ENCODE assay signal across 33 cellular contexts in genomic region chrY:14804041-14804440, GRCh38.
DNase-seq lines count a peak whose midpoint lies in the region; ATAC-seq, FAIRE-seq and TF ChIP-seq lines count a peak whose summit lies in the region.
"Had no signal": no experiment of that assay in that cellular context is flagged by ENCODE, and none has a peak within 500 bp of the region (broad histone marks: within the 10 kb centered on the region; RNA-seq: fewer than 3 reads in every experiment).

No MANE protein-coding gene starts in this region.

- H3K4me1 Mint-ChIP-seq in astrocyte (ENCODE audit: low read depth, unreplicated experiment): peaks cover 14% of the 10 kb centered on the region
- H3K4me1 Mint-ChIP-seq: activated B cell treated with CpG ODN at 0.5 μM for 24 hours; activated naive CD4-positive, alpha-beta T cell treated with anti-CD3 and anti-CD28 coated beads, Interleukin-2, amount 10 ng/mL, durations not matched to agents 7 days and 5 days; natural killer cell; T-cell had no signal

- H3K27me3 Mint-ChIP-seq in astrocyte (ENCODE audit: low read depth, unreplicated experiment): no peaks in the 10 kb centered on the region
- H3K27me3 Mint-ChIP-seq: activated B cell treated with CpG ODN at 0.5 μM for 24 hours; activated naive CD4-positive, alpha-beta T cell treated with anti-CD3 and anti-CD28 coated beads, Interleukin-2, amount 10 ng/mL, durations not matched to agents 7 days and 5 days; stimulated activated naive CD8-positive, alpha-beta T cell treated with anti-CD3 and anti-CD28 coated beads, Interleukin-15, Interleukin-2, amounts not matched to agents 100 ng/mL and 50 ng/mL, for 24 hours; T-cell had no signal

- H3K27ac ChIP-seq in ACC112 (ENCODE audit: low read depth, low read length) (peak overlapping the region; percentile 70), astrocyte (ENCODE audit: low read depth, low read length) (peak overlapping the region; percentile 90), foreskin keratinocyte (peak overlapping the region; percentile 72), pancreas (no peak overlapping the region)
- H3K27ac ChIP-seq: breast epithelium, Peyer's patch, thoracic aorta had no signal

- peak overlapping the region; percentile 61 for H3K9ac ChIP-seq in astrocyte (ENCODE audit: low read length)

- ATAC-seq in foreskin keratinocyte (peak; percentile 90), pancreas (no peak), GM21619 (IDR thresholded peaks at IDR 0.05; ENCODE audit: unreplicated experiment) (no peak)
- ATAC-seq: natural killer cell, T-cell had no signal

- H3K9me3 ChIP-seq in astrocyte (ENCODE audit: insufficient read depth, low read depth, low read length) (no peaks in the 10 kb centered on the region), pancreas (no peaks in the 10 kb centered on the region)
- H3K9me3 ChIP-seq: breast epithelium, Peyer's patch, thoracic aorta had no signal

- no peak for TF ChIP-seq CTCF in astrocyte (IDR thresholded peaks at IDR 0.05; ENCODE audit: insufficient read depth, low read depth, low read length)
- TF ChIP-seq CTCF in foreskin keratinocyte (conservative IDR thresholded peaks at IDR 0.05): no peak
- no peak for TF ChIP-seq CTCF in pancreas (IDR thresholded peaks at IDR 0.05)

- FAIRE-seq in astrocyte (lab: Jason Lieb, UNC): no peak
- FAIRE-seq in pancreas (lab: Jason Lieb, UNC): no peak
- FAIRE-seq: A204.1, GM18507, keratinocyte, small intestine, urothelium cell line had no signal

- H3K79me2 ChIP-seq in ACC112 (ENCODE audit: control insufficient read depth, insufficient read depth, low read length, unreplicated experiment): no peaks in the 10 kb centered on the region
- no peaks in the 10 kb centered on the region for H3K79me2 ChIP-seq in astrocyte (ENCODE audit: insufficient read depth, low read length)

- H3K27me3 ChIP-seq in ACC112 (ENCODE audit: insufficient read depth, low read length) (no peaks in the 10 kb centered on the region), astrocyte (ENCODE audit: insufficient read depth, low read length) (no peaks in the 10 kb centered on the region), foreskin keratinocyte (no peaks in the 10 kb centered on the region), pancreas (no peaks in the 10 kb centered on the region)
- H3K27me3 ChIP-seq: breast epithelium, Peyer's patch had no signal

- H3K9me3 Mint-ChIP-seq in astrocyte (ENCODE audit: unreplicated experiment): no peaks in the 10 kb centered on the region
- H3K9me3 Mint-ChIP-seq: activated B cell treated with CpG ODN at 0.5 μM for 24 hours; activated naive CD4-positive, alpha-beta T cell treated with anti-CD3 and anti-CD28 coated beads, Interleukin-2, amount 10 ng/mL, durations not matched to agents 7 days and 5 days; activated T-helper 1 cell treated with anti-CD3 and anti-CD28 coated beads, Interleukin-12 subunit alpha, Interleukin-12 subunit beta, Interleukin-2, Interleukin-4 antibody, amounts not matched to agents 30 ng/mL and 10 ng/mL and 1 ng/mL, durations not matched to agents 14 hours and 24 hours and 36 hours; stimulated activated naive CD8-positive, alpha-beta T cell treated with anti-CD3 and anti-CD28 coated beads, Interleukin-15, Interleukin-2, amounts not matched to agents 100 ng/mL and 50 ng/mL, for 24 hours; T-cell had no signal

- H2AFZ ChIP-seq in ACC112 (ENCODE audit: low read length, unreplicated experiment) (no peak overlapping the region), astrocyte (ENCODE audit: low read depth, low read length) (no peak overlapping the region)

- H3K4me3 Mint-ChIP-seq in astrocyte (ENCODE audit: unreplicated experiment): no peak overlapping the region
- H3K4me3 Mint-ChIP-seq: activated B cell treated with CpG ODN at 0.5 μM for 24 hours; activated naive CD4-positive, alpha-beta T cell treated with anti-CD3 and anti-CD28 coated beads, Interleukin-2, amount 10 ng/mL, durations not matched to agents 7 days and 5 days; activated T-helper 1 cell treated with anti-CD3 and anti-CD28 coated beads, Interleukin-12 subunit alpha, Interleukin-12 subunit beta, Interleukin-2, Interleukin-4 antibody, amounts not matched to agents 30 ng/mL and 10 ng/mL and 1 ng/mL, durations not matched to agents 14 hours and 24 hours and 36 hours; natural killer cell; stimulated activated naive CD8-positive, alpha-beta T cell treated with anti-CD3 and anti-CD28 coated beads, Interleukin-15, Interleukin-2, amounts not matched to agents 100 ng/mL and 50 ng/mL, for 24 hours; T-cell had no signal

- H3K27ac Mint-ChIP-seq in astrocyte (ENCODE audit: unreplicated experiment): peak overlapping the region; percentile 93
- H3K27ac Mint-ChIP-seq: activated B cell treated with CpG ODN at 0.5 μM for 24 hours; activated naive CD4-positive, alpha-beta T cell treated with anti-CD3 and anti-CD28 coated beads, Interleukin-2, amount 10 ng/mL, durations not matched to agents 7 days and 5 days; activated T-helper 1 cell treated with anti-CD3 and anti-CD28 coated beads, Interleukin-12 subunit alpha, Interleukin-12 subunit beta, Interleukin-2, Interleukin-4 antibody, amounts not matched to agents 30 ng/mL and 10 ng/mL and 1 ng/mL, durations not matched to agents 14 hours and 24 hours and 36 hours; natural killer cell; stimulated activated naive CD8-positive, alpha-beta T cell treated with anti-CD3 and anti-CD28 coated beads, Interleukin-15, Interleukin-2, amounts not matched to agents 100 ng/mL and 50 ng/mL, for 24 hours; T-cell had no signal

- H3K36me3 ChIP-seq in ACC112 (ENCODE audit: insufficient read depth, low read length) (no peaks in the 10 kb centered on the region), astrocyte (ENCODE audit: insufficient read depth, low read length) (no peaks in the 10 kb centered on the region), pancreas (no peaks in the 10 kb centered on the region)
- H3K36me3 ChIP-seq: breast epithelium, Peyer's patch, thoracic aorta had no signal

- H3K4me1 ChIP-seq in ACC112 (ENCODE audit: control insufficient read depth, insufficient read depth, low read length, unreplicated experiment) (no peaks in the 10 kb centered on the region), astrocyte (ENCODE audit: insufficient read depth, low read length) (peaks cover 20% of the 10 kb centered on the region), foreskin keratinocyte (peaks cover 15% of the 10 kb centered on the region), pancreas (no peaks in the 10 kb centered on the region)
- H3K4me1 ChIP-seq: breast epithelium, Peyer's patch had no signal

- H3K4me2 ChIP-seq in astrocyte (ENCODE audit: low read length): peak overlapping the region; percentile 59

- intact Hi-C loops in pancreas (cut with DNase I): no loop called here

- no peaks in the 10 kb centered on the region for H4K20me1 ChIP-seq in astrocyte (ENCODE audit: insufficient read depth, low read length)

- H3K4me3 ChIP-seq in ACC112 (ENCODE audit: low read depth, low read length) (no peak overlapping the region), astrocyte (ENCODE audit: insufficient read depth, low read depth, low read length) (no peak overlapping the region), pancreas (no peak overlapping the region)
- H3K4me3 ChIP-seq: breast epithelium, Peyer's patch, thoracic aorta had no signal

- DNase-seq in H4 (ENCODE audit: low spot score): peak; percentile 2
- DNase-seq in astrocyte (ENCODE audit: low read depth): no peak
- DNase-seq in foreskin keratinocyte: peak in 1 of 2 donors; percentile 71
- DNase-seq in pancreas: no peak
- no peak for DNase-seq in NAMALWA (ENCODE audit: low spot score)
- DNase-seq in amygdala (lab: John Stamatoyannopoulos, UW): no peak
- DNase-seq: activated B cell treated with CpG ODN at 0.5 μM for 24 hours; activated CD4-positive, alpha-beta T cell treated with anti-CD3 and anti-CD28 coated beads, Interleukin-2, amount 50 U/mL, for 4 hours; activated naive CD4-positive, alpha-beta T cell treated with anti-CD3 and anti-CD28 coated beads, Interleukin-2, amount 10 ng/mL, durations not matched to agents 7 days and 5 days; amniotic stem cell; C1 segment of cervical spinal cord; COR-L47; cortex of kidney; DMS79; midbrain; natural killer cell; NCI-H1436 treated with DMSO at 0.1 percent for 48 hours; NCI-H2107; NCI-H524; occipital lobe; Peyer's patch; small intestine; T-cell had no signal

- no peaks in the 10 kb centered on the region for H3K36me3 Mint-ChIP-seq in astrocyte (ENCODE audit: low read depth, unreplicated experiment)
- H3K36me3 Mint-ChIP-seq: activated naive CD4-positive, alpha-beta T cell treated with anti-CD3 and anti-CD28 coated beads, Interleukin-2, amount 10 ng/mL, durations not matched to agents 7 days and 5 days; natural killer cell; T-cell had no signal

Comparison
In these comparisons a context has a peak if more than half of its experiments do, and no peak if none do; other contexts are left out.
1. H3K27ac ChIP-seq: peak in ACC112 (single experiment), astrocyte (single experiment) and foreskin keratinocyte (single experiment); none in pancreas (0 of 4).